ENCODE assay signal across 9 cellular contexts in the genomic region with DNA sequence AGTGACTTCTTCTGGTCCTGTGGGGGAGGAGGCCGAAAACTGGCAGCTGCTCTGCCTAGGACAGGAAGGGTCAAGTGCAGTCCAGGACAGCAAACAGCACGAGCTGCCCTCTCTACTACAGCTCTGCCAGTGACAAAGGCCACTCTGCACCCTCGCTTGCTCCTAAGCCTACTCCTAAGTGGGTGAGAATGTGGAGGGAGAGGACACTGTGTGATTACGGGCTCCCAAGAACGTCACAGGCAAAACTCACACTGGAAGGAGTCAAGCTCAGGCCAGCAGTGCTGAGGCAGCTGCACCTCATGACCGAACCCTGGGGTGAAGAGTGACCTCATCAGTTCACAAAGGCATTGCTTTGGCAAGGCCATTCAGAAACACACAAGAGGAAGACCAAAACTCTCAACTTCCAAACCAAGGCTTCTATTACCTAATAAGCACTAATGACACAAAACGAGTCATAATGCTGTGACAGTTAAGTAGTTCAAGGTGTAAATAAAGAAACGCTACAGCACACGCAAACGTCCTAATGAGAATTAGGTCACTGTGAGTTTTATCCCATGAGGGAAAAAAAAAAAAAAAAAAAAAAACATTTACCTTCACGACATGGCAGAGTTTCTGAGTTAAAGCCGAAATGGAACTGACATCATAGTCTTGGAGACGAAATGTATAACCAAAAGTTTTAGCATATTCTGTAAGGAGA. TPM values are rescaled to one million over a fixed set of nuclear protein-coding genes. Genes with fewer than 3 reads are reported as not detected.
DNase-seq lines count a peak whose midpoint lies in the region; ATAC-seq and TF ChIP-seq lines count a peak whose summit lies in the region.
"Had no signal": no experiment of that assay in that cellular context is flagged by ENCODE, and none has a peak within 500 bp of the region (broad histone marks: within the 10 kb centered on the region; RNA-seq: fewer than 3 reads in every experiment).

No MANE protein-coding gene starts in this region.

- H3K79me2 ChIP-seq in fibroblast of lung (ENCODE audit: control insufficient read depth, insufficient read depth, low read length) = no peaks in the 10 kb centered on the region

- DNase-seq in AG08396 (ENCODE audit: low spot score) (peak; percentile 57), Panc1 (ENCODE audit: low read depth, low spot score) (no peak), fibroblast of lung (ENCODE audit: low read depth in 2 of 2) (peak; percentile 73 to 86), nephron progenitor cell (no peak), NCI-H1930 (lab: John Stamatoyannopoulos, UW) (no peak), stomach (no peak)
- no peak for DNase-seq in stimulated activated effector memory CD8-positive, alpha-beta T cell treated with anti-CD3 and anti-CD28 coated beads, Interleukin-12 subunit alpha, Interleukin-12 subunit beta, amount 100 ng/mL, for 72 hours (ENCODE audit: low spot score in 2 of 2)
- DNase-seq in activated CD8-positive, alpha-beta memory T cell treated with anti-CD3 and anti-CD28 coated beads, Interleukin-2, amount 50 U/mL, for 4 hours = no peak
- DNase-seq: Karpas-422 had no signal

- TF ChIP-seq EP300 in stomach (IDR thresholded peaks at IDR 0.05) = no peak

- peak overlapping the region; percentile 3 for H3K4me2 ChIP-seq in fibroblast of lung (ENCODE audit: extremely low read depth, insufficient read depth, low read length)

- intact Hi-C loops in Panc1 (cut with micrococcal nuclease; ENCODE audit: unreplicated experiment) (no loop called here), stomach (cut with DNase I; ENCODE audit: low total_unique reads) (no loop called here)

- TF ChIP-seq CTCF in Panc1 (IDR thresholded peaks at IDR 0.05) = no peak
- no peak for TF ChIP-seq CTCF in fibroblast of lung (conservative IDR thresholded peaks at IDR 0.05 in 1 of 2, IDR thresholded peaks at IDR 0.05 in 1 of 2; ENCODE audit: low read depth in 1 of 2, low read length in 2 of 2)
- no peak for TF ChIP-seq CTCF in nephron progenitor cell (IDR thresholded peaks at IDR 0.05)
- TF ChIP-seq CTCF in stomach (IDR thresholded peaks at IDR 0.05) = no peak

- no peaks in the 10 kb centered on the region for H3K9me3 Mint-ChIP-seq in nephron progenitor cell
- no peaks in the 10 kb centered on the region for H3K9me3 Mint-ChIP-seq in stimulated activated effector memory CD8-positive, alpha-beta T cell treated with anti-CD3 and anti-CD28 coated beads, Interleukin-12 subunit alpha, Interleukin-12 subunit beta, amount 100 ng/mL, for 72 hours

- H3K4me1 ChIP-seq in Panc1 (ENCODE audit: control insufficient read depth, insufficient read depth, low read length) = no peaks in the 10 kb centered on the region
- H3K4me1 ChIP-seq in fibroblast of lung (ENCODE audit: control insufficient read depth, extremely low read depth, insufficient read depth, low read length) = peaks cover 3% of the 10 kb centered on the region
- H3K4me1 ChIP-seq in stomach = peaks cover 0 to 5% (median 2%) of the 10 kb centered on the region in 4 donors

- H3K27me3 ChIP-seq in Panc1 (ENCODE audit: control insufficient read depth, insufficient read depth, low read length) (no peaks in the 10 kb centered on the region), fibroblast of lung (ENCODE audit: control insufficient read depth, insufficient read depth, low read length) (no peaks in the 10 kb centered on the region), stomach (no peaks in the 10 kb centered on the region)

- peaks cover 24% of the 10 kb centered on the region for H3K4me1 Mint-ChIP-seq in nephron progenitor cell
- peaks cover 27% of the 10 kb centered on the region for H3K4me1 Mint-ChIP-seq in stimulated activated effector memory CD8-positive, alpha-beta T cell treated with anti-CD3 and anti-CD28 coated beads, Interleukin-12 subunit alpha, Interleukin-12 subunit beta, amount 100 ng/mL, for 72 hours

- peaks cover 86% of the 10 kb centered on the region for H3K36me3 Mint-ChIP-seq in nephron progenitor cell (ENCODE audit: low read depth)
- peaks cover 96% of the 10 kb centered on the region for H3K36me3 Mint-ChIP-seq in stimulated activated effector memory CD8-positive, alpha-beta T cell treated with anti-CD3 and anti-CD28 coated beads, Interleukin-12 subunit alpha, Interleukin-12 subunit beta, amount 100 ng/mL, for 72 hours

- BruUV-seq in Panc1 (replicated peaks; lab: Mats Ljungman, UMichigan) = no TSS peak

- CTCF ChIA-PET in Panc1 (lab: Charles Lee) = no interaction called here

- no peaks in the 10 kb centered on the region for H3K27me3 Mint-ChIP-seq in nephron progenitor cell (ENCODE audit: low read depth, poor library complexity)

- H3K27ac ChIP-seq in Panc1 (ENCODE audit: low read length) = peak overlapping the region; percentile 7; the same call in 1 of the 2 replicates
- H3K27ac ChIP-seq in fibroblast of lung (ENCODE audit: insufficient read depth, low read length) = no peak overlapping the region
- H3K27ac ChIP-seq in stomach = peak overlapping the region in 2 of 5 donors; percentile 37 to 49

- H3K36me3 ChIP-seq in Panc1 (ENCODE audit: control insufficient read depth, insufficient read depth, low read length) (peaks cover 16% of the 10 kb centered on the region), fibroblast of lung (ENCODE audit: control insufficient read depth, insufficient read depth, low read length) (peaks cover 6% of the 10 kb centered on the region), stomach (peaks cover 52 to 100% (median 100%) of the 10 kb centered on the region in 4 donors)

- no peaks in the 10 kb centered on the region for H4K20me1 ChIP-seq in fibroblast of lung (ENCODE audit: control insufficient read depth, extremely low read depth, insufficient read depth, low read length)

- ATAC-seq in Panc1 = no peak
- ATAC-seq in stimulated activated effector memory CD8-positive, alpha-beta T cell treated with anti-CD3 and anti-CD28 coated beads, Interleukin-12 subunit alpha, Interleukin-12 subunit beta, amount 100 ng/mL, for 72 hours = no peak

- H3K4me3 ChIP-seq in Panc1 (ENCODE audit: low read depth in 2 of 2, low read length in 2 of 2) (no peak overlapping the region), fibroblast of lung (replicated peaks in 1 of 4; ENCODE audit: control extremely low read depth in 1 of 4, insufficient read depth in 1 of 4, low read depth in 3 of 4, low read length in 4 of 4) (no peak overlapping the region), stomach (no peak overlapping the region)

- H3K4me3 Mint-ChIP-seq in nephron progenitor cell = no peak overlapping the region
- no peak overlapping the region for H3K4me3 Mint-ChIP-seq in stimulated activated effector memory CD8-positive, alpha-beta T cell treated with anti-CD3 and anti-CD28 coated beads, Interleukin-12 subunit alpha, Interleukin-12 subunit beta, amount 100 ng/mL, for 72 hours

- POLR2A ChIA-PET in Panc1 (lab: Charles Lee) = no interaction called here

- in situ Hi-C loops in Panc1 (cut with HindIII; ENCODE audit: low pct_unique_long_range_greater_than_20kb, low sequenced_read_pairs) = no loop called here

- 77 to 88% (median 84%) methylated on average over 13 of the region's 13 CpGs for WGBS in stomach, 5 donors

- H3K27ac Mint-ChIP-seq in nephron progenitor cell = peak overlapping the region; percentile 26
- H3K27ac Mint-ChIP-seq in stimulated activated effector memory CD8-positive, alpha-beta T cell treated with anti-CD3 and anti-CD28 coated beads, Interleukin-12 subunit alpha, Interleukin-12 subunit beta, amount 100 ng/mL, for 72 hours = no peak overlapping the region

- H3K9me3 ChIP-seq in Panc1 (ENCODE audit: control insufficient read depth, insufficient read depth, low read depth, low read length) (no peaks in the 10 kb centered on the region), fibroblast of lung (ENCODE audit: control insufficient read depth, insufficient read depth, low read depth, low read length) (no peaks in the 10 kb centered on the region), stomach (no peaks in the 10 kb centered on the region)

- no peak for TF ChIP-seq POLR2A in stomach (IDR thresholded peaks at IDR 0.05)

- no peak overlapping the region for H3K9ac ChIP-seq in fibroblast of lung (ENCODE audit: insufficient read depth, low read length)

- no peak overlapping the region for H2AFZ ChIP-seq in fibroblast of lung (ENCODE audit: low read length)

RNA-seq across cellular contexts. Expression of a gene that starts 35.1 kb away (rescaled TPM):
- total RNA-seq in Panc1 (2021; ENCODE audit: unreplicated experiment) = 51.5 TPM
- polyA plus RNA-seq in Panc1 (2012; ENCODE audit: insufficient read length) = 23.5 TPM
- total RNA-seq in fibroblast of lung = 13.6 and 18.8 TPM in 2 replicates
- 14.0 and 14.6 TPM in 2 replicates for polyA plus RNA-seq in fibroblast of lung
- 11.5 and 15.5 TPM in 2 replicates for polyA plus RNA-seq in fibroblast of lung (2012)
- polyA minus RNA-seq in fibroblast of lung (ENCODE audit: low replicate concordance) = 42.1 and 105 TPM in 2 replicates
- 10 to 100 TPM; 36.9 to 65.3 (median 57.1) TPM for total RNA-seq in stomach
- 10 to 100 TPM; 15.5 to 24.6 (median 16.1) TPM for polyA plus RNA-seq in stomach

RNA-seq across cellular contexts. Expression of a gene that starts 42.2 kb away (rescaled TPM):
- 99.1 TPM for total RNA-seq in Panc1 (2021; ENCODE audit: unreplicated experiment)
- 56.6 TPM for polyA plus RNA-seq in Panc1 (2012; ENCODE audit: insufficient read length)
- 18.0 and 23.8 TPM in 2 replicates for total RNA-seq in fibroblast of lung
- polyA plus RNA-seq in fibroblast of lung = 24.0 and 33.4 TPM in 2 replicates
- 22.6 and 25.3 TPM in 2 replicates for polyA plus RNA-seq in fibroblast of lung (2012)
- polyA minus RNA-seq in fibroblast of lung (ENCODE audit: low replicate concordance) = 21.4 and 37.4 TPM in 2 replicates
- 100 to 1,000 TPM in 1 of 5 donors, 10 to 100 TPM in 4; 26.2 to 286 (median 28.6) TPM for total RNA-seq in stomach
- 10 to 100 TPM in 1 of 3 donors, 1 to 10 TPM in 2; 6.7 to 13.9 (median 8.1) TPM for polyA plus RNA-seq in stomach

Comparison
In these comparisons a context has a peak if more than half of its experiments do, and no peak if none do; other contexts are left out.
1. DNase-seq: peak in AG08396 (single experiment) and fibroblast of lung (2 of 2); none in Panc1 (single experiment), nephron progenitor cell (single experiment), NCI-H1930 (0 of 2), stimulated activated effector memory CD8-positive, alpha-beta T cell treated with anti-CD3 and anti-CD28 coated beads, Interleukin-12 subunit alpha, Interleukin-12 subunit beta, amount 100 ng/mL, for 72 hours (0 of 2), activated CD8-positive, alpha-beta memory T cell treated with anti-CD3 and anti-CD28 coated beads, Interleukin-2, amount 50 U/mL, for 4 hours (single experiment) and stomach (single experiment).